In the genomic region with DNA sequence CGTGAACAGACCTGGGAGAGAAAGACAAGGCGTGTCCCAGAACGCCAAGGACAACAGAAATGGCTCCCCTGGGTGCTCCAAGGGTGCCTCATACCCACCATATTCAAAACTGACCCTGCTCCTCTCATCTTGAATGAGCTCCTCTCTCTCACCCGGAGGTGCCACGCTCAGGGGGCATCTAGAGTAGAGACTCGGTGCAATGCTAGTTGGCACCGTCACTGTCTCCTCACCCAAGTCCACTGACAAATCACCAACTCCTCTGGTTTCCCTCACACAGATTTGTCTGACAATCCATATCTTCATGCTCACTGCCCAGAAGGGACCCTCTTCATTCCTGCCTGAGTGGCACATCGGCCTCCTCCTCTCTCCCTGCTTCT, we compare ENCODE assay signal across 13 cellular contexts. TPM values are rescaled to one million over a fixed set of nuclear protein-coding genes. Genes with fewer than 3 reads are reported as not detected.
DNase-seq lines count a peak whose midpoint lies in the region; ATAC-seq, FAIRE-seq and TF ChIP-seq lines count a peak whose summit lies in the region.
"Had no signal": no experiment of that assay in that cellular context is flagged by ENCODE, and none has a peak within 500 bp of the region (broad histone marks: within the 10 kb centered on the region; RNA-seq: fewer than 3 reads in every experiment).

No MANE protein-coding gene starts in this region.

- peak overlapping the region in 1 of 10 experiments; percentile 33; a peak in 2 of 20 replicates for H3K4me3 ChIP-seq in BLaER1 treated with 17β-estradiol and CSF1 and Interleukin-3, amounts not matched to agents 10 nM and 100 nM
- H3K4me3 ChIP-seq in GM23338 (no peak overlapping the region), K562 (no peak overlapping the region)
- H3K4me3 ChIP-seq: lung, uterus had no signal

- in situ Hi-C loops in K562 (cut with MboI) = no loop called here

- H3K9me2 ChIP-seq in GM23338 (ENCODE audit: insufficient read depth) = peaks cover 8% of the 10 kb centered on the region; the same call in 1 of the 2 replicates

- ATAC-seq in GM23338 (no peak), K562 (no peak), HG03457 (IDR thresholded peaks at IDR 0.05; ENCODE audit: unreplicated experiment) (no peak)
- ATAC-seq in natural killer cell treated with Interleukin-12 subunit alpha and Interleukin-12 subunit beta and Interleukin-15 and Interleukin-18, amount 100 ng/mL, for 72 hours = no peak

- peak overlapping the region in 8 of 11 experiments; percentile 22 to 74 (median 56); a peak in 13 of 22 replicates for H3K9ac ChIP-seq in BLaER1 treated with 17β-estradiol and CSF1 and Interleukin-3, amounts not matched to agents 10 nM and 100 nM
- H3K9ac ChIP-seq in K562 (ENCODE audit: insufficient read depth in 1 of 2, low read depth in 2 of 2, low read length in 2 of 2) = no peak overlapping the region

- no peaks in the 10 kb centered on the region; the same call in 2 of the 3 replicates for H3K9me3 Mint-ChIP-seq in GM23338
- H3K9me3 Mint-ChIP-seq in natural killer cell treated with Interleukin-12 subunit alpha and Interleukin-12 subunit beta and Interleukin-15 and Interleukin-18, amount 100 ng/mL, for 72 hours = peaks cover 3% of the 10 kb centered on the region

- no peak for TF ChIP-seq POLR2A in K562 (conservative IDR thresholded peaks at IDR 0.05)

- no peaks in the 10 kb centered on the region for H4K20me1 ChIP-seq in BLaER1 treated with 17β-estradiol and CSF1 and Interleukin-3, amounts not matched to agents 10 nM and 100 nM
- H4K20me1 ChIP-seq in GM23338 (replicated peaks; ENCODE audit: insufficient read depth) (no peaks in the 10 kb centered on the region), K562 (replicated peaks; ENCODE audit: control insufficient read depth, insufficient read depth, low read length) (no peaks in the 10 kb centered on the region; the same call in 1 of the 2 replicates)

- TF ChIP-seq CTCF in GM23338 (conservative IDR thresholded peaks at IDR 0.05; ENCODE audit: low read depth in 2 of 2) = no peak
- no peak for TF ChIP-seq CTCF in K562 (IDR thresholded peaks at IDR 0.05 in 2 of 3, conservative IDR thresholded peaks at IDR 0.05 in 1 of 3; ENCODE audit: insufficient read depth in 2 of 3, low read depth in 1 of 3, low read length in 3 of 3)

- H3K27ac ChIP-seq in BLaER1 treated with 17β-estradiol and CSF1 and Interleukin-3, amounts not matched to agents 10 nM and 100 nM = peak overlapping the region in 10 of 11 experiments; percentile 64 to 92 (median 82); a peak in 19 of 22 replicates
- no peak overlapping the region for H3K27ac ChIP-seq in GM23338 (ENCODE audit: low read depth)
- H3K27ac ChIP-seq in K562 (ENCODE audit: extremely low read depth, low read depth, low read length) = no peak overlapping the region
- H3K27ac ChIP-seq: uterus had no signal

- 6% methylated on average over 8 of the region's 8 CpGs for WGBS in K562 (ENCODE audit: insufficient coverage, low coverage, missing lambda C conversion rate)

- FAIRE-seq in K562 (lab: Jason Lieb, UNC) = no peak
- FAIRE-seq: colon, H54 had no signal

- DNase-seq in GM23338 (ENCODE audit: low spot score) (no peak), K562 (ENCODE audit: extremely low read depth in 1 of 4, low spot score in 3 of 4) (no peak), AG08396 (ENCODE audit: low spot score) (no peak), SIG-M5 treated with dmso at 0.1 percent for 504 hours (lab: John Stamatoyannopoulos, UW; ENCODE audit: unreplicated experiment) (no peak)
- DNase-seq in natural killer cell treated with Interleukin-12 subunit alpha and Interleukin-12 subunit beta and Interleukin-15 and Interleukin-18, amount 100 ng/mL, for 72 hours (ENCODE audit: low spot score) = no peak
- DNase-seq in stimulated activated CD4-positive, alpha-beta T cell treated with anti-CD3 and anti-CD28 coated beads, Interleukin-2, amount 100 ng/mL, for 24 hours = no peak
- DNase-seq: activated T-cell treated with anti-CD3 and anti-CD28 coated beads, Interleukin-2, amount 50 U/mL, for 4 hours had no signal

- H3K9me1 ChIP-seq in K562 (ENCODE audit: control insufficient read depth, insufficient read depth, low read length) = no peaks in the 10 kb centered on the region

- H3K4me3 Mint-ChIP-seq in GM23338 = no peak overlapping the region; the same call in 2 of the 3 replicates
- peak overlapping the region; percentile 71 for H3K4me3 Mint-ChIP-seq in natural killer cell treated with Interleukin-12 subunit alpha and Interleukin-12 subunit beta and Interleukin-15 and Interleukin-18, amount 100 ng/mL, for 72 hours
- H3K4me3 Mint-ChIP-seq: activated T-cell treated with anti-CD3 and anti-CD28 coated beads, Interleukin-2, amount 50 U/mL, for 4 hours had no signal

- 0 out of 2 replicates have a peak, but pooled peaks cover 3% of the 10 kb centered on the region for H3K79me2 ChIP-seq in GM23338 (replicated peaks; ENCODE audit: insufficient read depth)
- no peaks in the 10 kb centered on the region for H3K79me2 ChIP-seq in K562 (ENCODE audit: control insufficient read depth, insufficient read depth, low read length)

- TF ChIP-seq RAD21 in K562 (CRISPR knock-in tag; conservative IDR thresholded peaks at IDR 0.05 in 1 of 2, IDR thresholded peaks at IDR 0.05 in 1 of 2) = no peak

- peaks cover 26% of the 10 kb centered on the region for H3K36me3 Mint-ChIP-seq in GM23338 (ENCODE audit: low read depth)
- no peaks in the 10 kb centered on the region for H3K36me3 Mint-ChIP-seq in natural killer cell treated with Interleukin-12 subunit alpha and Interleukin-12 subunit beta and Interleukin-15 and Interleukin-18, amount 100 ng/mL, for 72 hours

- peak overlapping the region; percentile 49; the same call in 1 of the 2 replicates for H3K27ac Mint-ChIP-seq in GM23338
- H3K27ac Mint-ChIP-seq in natural killer cell treated with Interleukin-12 subunit alpha and Interleukin-12 subunit beta and Interleukin-15 and Interleukin-18, amount 100 ng/mL, for 72 hours = peak overlapping the region; percentile 89 to 92

- H3F3A ChIP-seq in GM23338 (replicated peaks; ENCODE audit: low read depth) = 0 out of 2 replicates have a peak, but pooled peaks cover 2% of the 10 kb centered on the region

- H3K36me3 ChIP-seq in BLaER1 treated with 17β-estradiol and CSF1 and Interleukin-3, amounts not matched to agents 10 nM and 100 nM = no peaks in the 10 kb centered on the region; a peak in 1 of 22 replicates
- H3K36me3 ChIP-seq in GM23338 (ENCODE audit: insufficient read depth) (no peaks in the 10 kb centered on the region), K562 (ENCODE audit: control insufficient read depth, insufficient read depth, low read length) (no peaks in the 10 kb centered on the region)
- H3K36me3 ChIP-seq: uterus had no signal

- intact Hi-C loops in K562 (cut with micrococcal nuclease) = no loop called here

- H3K4me1 Mint-ChIP-seq in GM23338 = peaks cover 24% of the 10 kb centered on the region
- H3K4me1 Mint-ChIP-seq in natural killer cell treated with Interleukin-12 subunit alpha and Interleukin-12 subunit beta and Interleukin-15 and Interleukin-18, amount 100 ng/mL, for 72 hours (ENCODE audit: low read depth in 2 of 2) = peaks cover 32 to 35% of the 10 kb centered on the region in 2 donors

- peaks cover 0 to 10% (median 0%) of the 10 kb centered on the region in 11 experiments; a peak in 4 of 22 replicates for H3K9me3 ChIP-seq in BLaER1 treated with 17β-estradiol and CSF1 and Interleukin-3, amounts not matched to agents 10 nM and 100 nM (replicated peaks in 1 of 11)
- no peaks in the 10 kb centered on the region for H3K9me3 ChIP-seq in K562 (replicated peaks; ENCODE audit: control insufficient read depth, insufficient read depth, low read depth, low read length)
- H3K9me3 ChIP-seq: uterus had no signal

- peak overlapping the region; percentile 47 to 88 (median 75) for H3K4me2 ChIP-seq in BLaER1 treated with 17β-estradiol and CSF1 and Interleukin-3, amounts not matched to agents 10 nM and 100 nM
- H3K4me2 ChIP-seq in GM23338 = no peak overlapping the region
- peak overlapping the region; percentile 38 for H3K4me2 ChIP-seq in K562 (ENCODE audit: insufficient read depth, low read length)

- BruUV-seq in K562 (replicated peaks; lab: Mats Ljungman, UMichigan) = no TSS peak

- H3K4me1 ChIP-seq in BLaER1 treated with 17β-estradiol and CSF1 and Interleukin-3, amounts not matched to agents 10 nM and 100 nM = peaks cover 11 to 33% (median 25%) of the 10 kb centered on the region in 10 experiments
- H3K4me1 ChIP-seq in GM23338 (ENCODE audit: insufficient read depth) (peaks cover 9% of the 10 kb centered on the region), K562 (replicated peaks in 1 of 2; ENCODE audit: control insufficient read depth in 2 of 2, insufficient read depth in 2 of 2, low read length in 2 of 2) (peaks cover 16 to 19% of the 10 kb centered on the region in 2 experiments; a peak in 4 of 5 replicates)
- H3K4me1 ChIP-seq: uterus had no signal

- POLR2A ChIA-PET in K562 (lab: Yijun Ruan, JAX) = interaction anchor here (1.5 kb wide), 1 partner anchor 17 kb away, joined by 4 read pairs; no protein-coding TSS in a partner anchor

- no peak overlapping the region for H2AFZ ChIP-seq in GM23338
- H2AFZ ChIP-seq in K562 (ENCODE audit: low read depth, low read length) = peak overlapping the region; percentile 75

- no peaks in the 10 kb centered on the region for H3K27me3 ChIP-seq in BLaER1 treated with 17β-estradiol and CSF1 and Interleukin-3, amounts not matched to agents 10 nM and 100 nM
- H3K27me3 ChIP-seq in GM23338 (ENCODE audit: insufficient read depth) = no peaks in the 10 kb centered on the region
- peaks cover 45 to 79% of the 10 kb centered on the region in 2 experiments for H3K27me3 ChIP-seq in K562 (ENCODE audit: control insufficient read depth in 2 of 2, insufficient read depth in 2 of 2, low read length in 2 of 2)
- H3K27me3 ChIP-seq: uterus had no signal

- TF ChIP-seq EP300 in K562 (IDR thresholded peaks at IDR 0.05; ENCODE audit: low read length) = no peak

- peaks cover 7% of the 10 kb centered on the region for H3K27me3 Mint-ChIP-seq in GM23338 (ENCODE audit: insufficient read depth, low read depth, poor library complexity)
- H3K27me3 Mint-ChIP-seq in natural killer cell treated with Interleukin-12 subunit alpha and Interleukin-12 subunit beta and Interleukin-15 and Interleukin-18, amount 100 ng/mL, for 72 hours = peaks cover 7 to 11% of the 10 kb centered on the region in 2 donors

- CTCF ChIA-PET in K562 (lab: Yijun Ruan, JAX; ENCODE audit: low intra/inter-chr PET ratio) = no interaction called here

RNA-seq across cellular contexts. Expression of a gene that starts 5.0 kb away (rescaled TPM):
- 31.4 and 39.3 TPM in 2 replicates for total RNA-seq in GM23338 (2014; rRNA removed; shearing (Covaris generic))
- polyA plus RNA-seq in GM23338 (2016; fragmentation: Nextera tagmentation; extraction: Ambion mirVana) = 16.2 and 16.8 TPM in 2 replicates
- 0.21 and 0.30 TPM in 2 replicates for total RNA-seq in K562 (2011; cell fraction: chromatin; rRNA removed; ENCODE audit: low replicate concordance)
- total RNA-seq in K562 (2011; cell fraction: nucleolus; rRNA removed) = 0.33 and 0.53 TPM in 2 replicates
- 0.37 and 0.76 TPM in 2 replicates for total RNA-seq in K562 (2011; cell fraction: nucleoplasm; rRNA removed)
- not detected in 2 replicates for total RNA-seq in K562 (2014; rRNA removed)
- total RNA-seq in K562 (2014; rRNA removed; fragmentation: Illumina TruSeq; extraction: Trizol) = not detected in 2 replicates
- not detected in 2 replicates for total RNA-seq in K562 (2015; rRNA removed; fragmentation: Illumina TruSeq; extraction: Trizol)
- total RNA-seq in K562 (2021) = 0.45 TPM in 1 of 2 replicates, not detected in the other
- 0.08 and 0.35 TPM in 2 replicates for polyA plus RNA-seq in K562 (2011; rRNA removed)
- polyA plus RNA-seq in K562 (2011; cell fraction: cytosol; rRNA removed) = 0.42 and 0.58 TPM in 2 replicates
- 1.0 and 1.2 TPM in 2 replicates for polyA plus RNA-seq in K562 (2011; cell fraction: nucleus; rRNA removed)
- 0.13 and 1.1 TPM in 2 replicates for polyA plus RNA-seq in K562 (2012)
- 0.07 TPM in 1 of 2 replicates, not detected in the other for polyA plus RNA-seq in K562 (2014; fragmentation: Illumina TruSeq; extraction: Trizol)
- polyA plus RNA-seq in K562 (2014; fragmentation: Nextera tagmentation; extraction: Ambion mirVana) = not detected
- 0.67 TPM in 1 of 2 replicates, not detected in the other for polyA plus RNA-seq in K562 (2014; rRNA removed)
- polyA minus RNA-seq in K562 (2011; rRNA and poly(A)+ RNA removed) = not detected in 2 replicates
- polyA minus RNA-seq in K562 (2011; cell fraction: cytosol; rRNA and poly(A)+ RNA removed) = not detected in 2 replicates
- not detected in 2 replicates for polyA minus RNA-seq in K562 (2011; cell fraction: nucleus; rRNA and poly(A)+ RNA removed)
- total RNA-seq in natural killer cell treated with Interleukin-12 subunit alpha and Interleukin-12 subunit beta and Interleukin-15 and Interleukin-18, amount 100 ng/mL, for 72 hours = not detected
- total RNA-seq: activated T-cell treated with anti-CD3 and anti-CD28 coated beads, Interleukin-2, amount 50 U/mL, for 4 hours had no signal

RNA-seq across cellular contexts. Expression of a gene that starts 10.6 kb away (rescaled TPM):
- total RNA-seq in GM23338 (2014; rRNA removed; shearing (Covaris generic)) = 13.5 and 17.1 TPM in 2 replicates
- polyA plus RNA-seq in GM23338 (2016; fragmentation: Nextera tagmentation; extraction: Ambion mirVana) (9.3 and 10.3 TPM in 2 replicates), K562 (2011; rRNA removed) (not detected in 2 replicates), K562 (2014; fragmentation: Illumina TruSeq; extraction: Trizol) (not detected in 2 replicates), K562 (2014; fragmentation: Nextera tagmentation; extraction: Ambion mirVana) (not detected), K562 (2014; rRNA removed) (0.21 TPM in 1 of 2 replicates, not detected in the other)
- total RNA-seq in K562 (2011; cell fraction: chromatin; rRNA removed; ENCODE audit: low replicate concordance) = not detected in 2 replicates
- total RNA-seq in K562 (2011; cell fraction: nucleolus; rRNA removed) = not detected in 2 replicates
- total RNA-seq in K562 (2011; cell fraction: nucleoplasm; rRNA removed) = not detected in 2 replicates
- total RNA-seq in K562 (2014; rRNA removed) (not detected in 2 replicates), K562 (2014; rRNA removed; fragmentation: Illumina TruSeq; extraction: Trizol) (not detected in 2 replicates), K562 (2015; rRNA removed; fragmentation: Illumina TruSeq; extraction: Trizol) (not detected in 2 replicates), K562 (2021) (not detected in 2 replicates)
- polyA plus RNA-seq in K562 (2011; cell fraction: cytosol; rRNA removed) = not detected in 2 replicates
- not detected in 2 replicates for polyA plus RNA-seq in K562 (2011; cell fraction: nucleus; rRNA removed)
- polyA plus RNA-seq in K562 (2012) = 0.06 TPM in 1 of 2 replicates, not detected in the other
- not detected in 2 replicates for polyA minus RNA-seq in K562 (2011; rRNA and poly(A)+ RNA removed)
- polyA minus RNA-seq in K562 (2011; cell fraction: cytosol; rRNA and poly(A)+ RNA removed) = not detected in 2 replicates
- not detected in 2 replicates for polyA minus RNA-seq in K562 (2011; cell fraction: nucleus; rRNA and poly(A)+ RNA removed)
- not detected for total RNA-seq in natural killer cell treated with Interleukin-12 subunit alpha and Interleukin-12 subunit beta and Interleukin-15 and Interleukin-18, amount 100 ng/mL, for 72 hours
- total RNA-seq: activated T-cell treated with anti-CD3 and anti-CD28 coated beads, Interleukin-2, amount 50 U/mL, for 4 hours had no signal

RNA-seq across cellular contexts. Expression of a gene that starts 26.0 kb away (rescaled TPM):
- 1.5 and 2.3 TPM in 2 replicates for total RNA-seq in GM23338 (2014; rRNA removed; shearing (Covaris generic))
- polyA plus RNA-seq in GM23338 (2016; fragmentation: Nextera tagmentation; extraction: Ambion mirVana) = 0.37 TPM in 2 replicates
- total RNA-seq in K562 (2011; cell fraction: chromatin; rRNA removed; ENCODE audit: low replicate concordance) = 0.46 and 3.1 TPM in 2 replicates
- total RNA-seq in K562 (2011; cell fraction: nucleolus; rRNA removed) = 1.6 and 4.2 TPM in 2 replicates
- total RNA-seq in K562 (2011; cell fraction: nucleoplasm; rRNA removed) = 0.81 and 2.3 TPM in 2 replicates
- 0.14 and 0.16 TPM in 2 replicates for total RNA-seq in K562 (2014; rRNA removed)
- total RNA-seq in K562 (2014; rRNA removed; fragmentation: Illumina TruSeq; extraction: Trizol) = not detected in 2 replicates
- total RNA-seq in K562 (2015; rRNA removed; fragmentation: Illumina TruSeq; extraction: Trizol) = 0.04 TPM in 1 of 2 replicates, not detected in the other
- 0.20 and 0.31 TPM in 2 replicates for total RNA-seq in K562 (2021)
- 0.32 and 0.49 TPM in 2 replicates for polyA plus RNA-seq in K562 (2011; rRNA removed)
- 0.09 and 1.1 TPM in 2 replicates for polyA plus RNA-seq in K562 (2011; cell fraction: cytosol; rRNA removed)
- 0.59 and 3.8 TPM in 2 replicates for polyA plus RNA-seq in K562 (2011; cell fraction: nucleus; rRNA removed)
- polyA plus RNA-seq in K562 (2012) = 0.30 and 0.54 TPM in 2 replicates
- polyA plus RNA-seq in K562 (2014; fragmentation: Illumina TruSeq; extraction: Trizol) = 0.07 and 0.17 TPM in 2 replicates
- polyA plus RNA-seq in K562 (2014; fragmentation: Nextera tagmentation; extraction: Ambion mirVana) = not detected
- 0.08 and 0.66 TPM in 2 replicates for polyA plus RNA-seq in K562 (2014; rRNA removed)
- 1.2 TPM in 1 of 2 replicates, not detected in the other for polyA minus RNA-seq in K562 (2011; rRNA and poly(A)+ RNA removed)
- 1.4 TPM in 1 of 2 replicates, not detected in the other for polyA minus RNA-seq in K562 (2011; cell fraction: cytosol; rRNA and poly(A)+ RNA removed)
- polyA minus RNA-seq in K562 (2011; cell fraction: nucleus; rRNA and poly(A)+ RNA removed) = 0.67 and 0.94 TPM in 2 replicates
- total RNA-seq in natural killer cell treated with Interleukin-12 subunit alpha and Interleukin-12 subunit beta and Interleukin-15 and Interleukin-18, amount 100 ng/mL, for 72 hours = 10 to 100 TPM in 1 of 2 donors, 1 to 10 TPM in 1; 9.6 to 11.4 TPM

Comparison
In these comparisons a context has a peak if more than half of its experiments do, and no peak if none do; other contexts are left out.
1. H3K27ac ChIP-seq: peak in BLaER1 treated with 17β-estradiol and CSF1 and Interleukin-3, amounts not matched to agents 10 nM and 100 nM (10 of 11); none in GM23338 (single experiment) and K562 (single experiment).
2. H3K9ac ChIP-seq: peak in BLaER1 treated with 17β-estradiol and CSF1 and Interleukin-3, amounts not matched to agents 10 nM and 100 nM (8 of 11); none in K562 (0 of 2).
3. RNA of a gene that starts 5.0 kb away (total RNA-seq): 31.4 to 39.3 TPM in GM23338; 0.21 to 0.76 TPM in K562 and not detected in natural killer cell treated with Interleukin-12 subunit alpha and Interleukin-12 subunit beta and Interleukin-15 and Interleukin-18, amount 100 ng/mL, for 72 hours; every median in the first group is over 10 times any median in the second.
4. RNA of a gene that starts 10.6 kb away (total RNA-seq): 13.5 to 17.1 TPM in GM23338; not detected in K562 and not detected in natural killer cell treated with Interleukin-12 subunit alpha and Interleukin-12 subunit beta and Interleukin-15 and Interleukin-18, amount 100 ng/mL, for 72 hours; every median in the first group is over 10 times any median in the second.